ENCODE assay signal across 1 cellular context in the genomic region with DNA sequence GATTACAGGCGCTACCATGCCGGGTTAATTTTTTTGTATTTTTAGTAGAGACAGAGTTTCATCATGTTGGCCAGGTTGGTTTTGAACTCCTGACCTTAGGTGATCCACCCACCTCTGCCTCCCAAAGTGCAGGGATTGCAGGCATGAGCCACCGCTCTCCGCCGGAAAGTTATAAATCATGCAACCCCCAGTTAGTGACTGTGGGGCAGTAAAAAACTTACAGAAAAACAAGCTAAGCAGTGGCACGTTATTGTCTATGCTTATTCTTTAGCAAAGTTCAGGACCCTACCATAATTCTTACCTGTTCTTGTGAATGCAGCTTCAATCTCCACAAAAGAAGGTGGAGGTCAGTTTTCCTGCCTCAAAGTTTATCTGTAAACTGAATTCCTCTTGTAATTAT.
TF ChIP-seq lines count a peak whose summit lies in the region.

No MANE protein-coding gene starts in this region.

TF ChIP-seq in GM23338, 12 proteins besides CTCF, POLR2A, EP300 and RAD21 (continued from another document):
- TF ChIP-seq, protein P1, sequence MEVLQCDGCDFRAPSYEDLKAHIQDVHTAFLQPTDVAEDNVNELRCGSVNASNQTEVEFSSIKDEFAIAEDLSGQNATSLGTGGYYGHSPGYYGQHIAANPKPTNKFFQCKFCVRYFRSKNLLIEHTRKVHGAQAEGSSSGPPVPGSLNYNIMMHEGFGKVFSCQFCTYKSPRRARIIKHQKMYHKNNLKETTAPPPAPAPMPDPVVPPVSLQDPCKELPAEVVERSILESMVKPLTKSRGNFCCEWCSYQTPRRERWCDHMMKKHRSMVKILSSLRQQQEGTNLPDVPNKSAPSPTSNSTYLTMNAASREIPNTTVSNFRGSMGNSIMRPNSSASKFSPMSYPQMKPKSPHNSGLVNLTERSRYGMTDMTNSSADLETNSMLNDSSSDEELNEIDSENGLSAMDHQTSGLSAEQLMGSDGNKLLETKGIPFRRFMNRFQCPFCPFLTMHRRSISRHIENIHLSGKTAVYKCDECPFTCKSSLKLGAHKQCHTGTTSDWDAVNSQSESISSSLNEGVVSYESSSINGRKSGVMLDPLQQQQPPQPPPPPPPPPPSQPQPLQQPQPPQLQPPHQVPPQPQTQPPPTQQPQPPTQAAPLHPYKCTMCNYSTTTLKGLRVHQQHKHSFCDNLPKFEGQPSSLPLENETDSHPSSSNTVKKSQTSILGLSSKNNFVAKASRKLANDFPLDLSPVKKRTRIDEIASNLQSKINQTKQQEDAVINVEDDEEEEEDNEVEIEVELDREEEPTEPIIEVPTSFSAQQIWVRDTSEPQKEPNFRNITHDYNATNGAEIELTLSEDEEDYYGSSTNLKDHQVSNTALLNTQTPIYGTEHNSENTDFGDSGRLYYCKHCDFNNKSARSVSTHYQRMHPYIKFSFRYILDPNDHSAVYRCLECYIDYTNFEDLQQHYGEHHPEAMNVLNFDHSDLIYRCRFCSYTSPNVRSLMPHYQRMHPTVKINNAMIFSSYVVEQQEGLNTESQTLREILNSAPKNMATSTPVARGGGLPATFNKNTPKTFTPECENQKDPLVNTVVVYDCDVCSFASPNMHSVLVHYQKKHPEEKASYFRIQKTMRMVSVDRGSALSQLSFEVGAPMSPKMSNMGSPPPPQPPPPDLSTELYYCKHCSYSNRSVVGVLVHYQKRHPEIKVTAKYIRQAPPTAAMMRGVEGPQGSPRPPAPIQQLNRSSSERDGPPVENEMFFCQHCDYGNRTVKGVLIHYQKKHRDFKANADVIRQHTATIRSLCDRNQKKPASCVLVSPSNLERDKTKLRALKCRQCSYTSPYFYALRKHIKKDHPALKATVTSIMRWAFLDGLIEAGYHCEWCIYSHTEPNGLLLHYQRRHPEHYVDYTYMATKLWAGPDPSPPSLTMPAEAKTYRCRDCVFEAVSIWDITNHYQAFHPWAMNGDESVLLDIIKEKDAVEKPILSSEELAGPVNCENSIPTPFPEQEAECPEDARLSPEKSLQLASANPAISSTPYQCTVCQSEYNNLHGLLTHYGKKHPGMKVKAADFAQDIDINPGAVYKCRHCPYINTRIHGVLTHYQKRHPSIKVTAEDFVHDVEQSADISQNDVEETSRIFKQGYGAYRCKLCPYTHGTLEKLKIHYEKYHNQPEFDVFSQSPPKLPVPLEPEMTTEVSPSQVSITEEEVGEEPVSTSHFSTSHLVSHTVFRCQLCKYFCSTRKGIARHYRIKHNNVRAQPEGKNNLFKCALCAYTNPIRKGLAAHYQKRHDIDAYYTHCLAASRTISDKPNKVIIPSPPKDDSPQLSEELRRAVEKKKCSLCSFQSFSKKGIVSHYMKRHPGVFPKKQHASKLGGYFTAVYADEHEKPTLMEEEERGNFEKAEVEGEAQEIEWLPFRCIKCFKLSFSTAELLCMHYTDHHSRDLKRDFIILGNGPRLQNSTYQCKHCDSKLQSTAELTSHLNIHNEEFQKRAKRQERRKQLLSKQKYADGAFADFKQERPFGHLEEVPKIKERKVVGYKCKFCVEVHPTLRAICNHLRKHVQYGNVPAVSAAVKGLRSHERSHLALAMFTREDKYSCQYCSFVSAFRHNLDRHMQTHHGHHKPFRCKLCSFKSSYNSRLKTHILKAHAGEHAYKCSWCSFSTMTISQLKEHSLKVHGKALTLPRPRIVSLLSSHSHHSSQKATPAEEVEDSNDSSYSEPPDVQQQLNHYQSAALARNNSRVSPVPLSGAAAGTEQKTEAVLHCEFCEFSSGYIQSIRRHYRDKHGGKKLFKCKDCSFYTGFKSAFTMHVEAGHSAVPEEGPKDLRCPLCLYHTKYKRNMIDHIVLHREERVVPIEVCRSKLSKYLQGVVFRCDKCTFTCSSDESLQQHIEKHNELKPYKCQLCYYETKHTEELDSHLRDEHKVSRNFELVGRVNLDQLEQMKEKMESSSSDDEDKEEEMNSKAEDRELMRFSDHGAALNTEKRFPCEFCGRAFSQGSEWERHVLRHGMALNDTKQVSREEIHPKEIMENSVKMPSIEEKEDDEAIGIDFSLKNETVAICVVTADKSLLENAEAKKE (CRISPR knock-in tag; IDR thresholded peaks at IDR 0.05), result no peak
- TF ChIP-seq EZH2phosphoT487 (IDR thresholded peaks at IDR 0.05; ENCODE audit: unreplicated experiment) (no peak), POLR2AphosphoS5 (IDR thresholded peaks at IDR 0.05; ENCODE audit: low read depth) (no peak), CREB1 (CRISPR knock-in tag; IDR thresholded peaks at IDR 0.05; ENCODE audit: low read depth) (no peak), EZH2 (IDR thresholded peaks at IDR 0.05; ENCODE audit: low read depth, unreplicated experiment) (no peak), ZNF331 (CRISPR knock-in tag; IDR thresholded peaks at IDR 0.05; ENCODE audit: low read depth) (no peak), JUNB (IDR thresholded peaks at IDR 0.05; ENCODE audit: unreplicated experiment) (no peak), NANOG (IDR thresholded peaks at IDR 0.05; ENCODE audit: borderline replicate concordance) (no peak)
- TF ChIP-seq, protein P2, sequence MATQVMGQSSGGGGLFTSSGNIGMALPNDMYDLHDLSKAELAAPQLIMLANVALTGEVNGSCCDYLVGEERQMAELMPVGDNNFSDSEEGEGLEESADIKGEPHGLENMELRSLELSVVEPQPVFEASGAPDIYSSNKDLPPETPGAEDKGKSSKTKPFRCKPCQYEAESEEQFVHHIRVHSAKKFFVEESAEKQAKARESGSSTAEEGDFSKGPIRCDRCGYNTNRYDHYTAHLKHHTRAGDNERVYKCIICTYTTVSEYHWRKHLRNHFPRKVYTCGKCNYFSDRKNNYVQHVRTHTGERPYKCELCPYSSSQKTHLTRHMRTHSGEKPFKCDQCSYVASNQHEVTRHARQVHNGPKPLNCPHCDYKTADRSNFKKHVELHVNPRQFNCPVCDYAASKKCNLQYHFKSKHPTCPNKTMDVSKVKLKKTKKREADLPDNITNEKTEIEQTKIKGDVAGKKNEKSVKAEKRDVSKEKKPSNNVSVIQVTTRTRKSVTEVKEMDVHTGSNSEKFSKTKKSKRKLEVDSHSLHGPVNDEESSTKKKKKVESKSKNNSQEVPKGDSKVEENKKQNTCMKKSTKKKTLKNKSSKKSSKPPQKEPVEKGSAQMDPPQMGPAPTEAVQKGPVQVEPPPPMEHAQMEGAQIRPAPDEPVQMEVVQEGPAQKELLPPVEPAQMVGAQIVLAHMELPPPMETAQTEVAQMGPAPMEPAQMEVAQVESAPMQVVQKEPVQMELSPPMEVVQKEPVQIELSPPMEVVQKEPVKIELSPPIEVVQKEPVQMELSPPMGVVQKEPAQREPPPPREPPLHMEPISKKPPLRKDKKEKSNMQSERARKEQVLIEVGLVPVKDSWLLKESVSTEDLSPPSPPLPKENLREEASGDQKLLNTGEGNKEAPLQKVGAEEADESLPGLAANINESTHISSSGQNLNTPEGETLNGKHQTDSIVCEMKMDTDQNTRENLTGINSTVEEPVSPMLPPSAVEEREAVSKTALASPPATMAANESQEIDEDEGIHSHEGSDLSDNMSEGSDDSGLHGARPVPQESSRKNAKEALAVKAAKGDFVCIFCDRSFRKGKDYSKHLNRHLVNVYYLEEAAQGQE (IDR thresholded peaks at IDR 0.05; ENCODE audit: unreplicated experiment), result no peak
